Comparison of ENCODE assay signal across 17 cellular contexts in the genomic region with DNA sequence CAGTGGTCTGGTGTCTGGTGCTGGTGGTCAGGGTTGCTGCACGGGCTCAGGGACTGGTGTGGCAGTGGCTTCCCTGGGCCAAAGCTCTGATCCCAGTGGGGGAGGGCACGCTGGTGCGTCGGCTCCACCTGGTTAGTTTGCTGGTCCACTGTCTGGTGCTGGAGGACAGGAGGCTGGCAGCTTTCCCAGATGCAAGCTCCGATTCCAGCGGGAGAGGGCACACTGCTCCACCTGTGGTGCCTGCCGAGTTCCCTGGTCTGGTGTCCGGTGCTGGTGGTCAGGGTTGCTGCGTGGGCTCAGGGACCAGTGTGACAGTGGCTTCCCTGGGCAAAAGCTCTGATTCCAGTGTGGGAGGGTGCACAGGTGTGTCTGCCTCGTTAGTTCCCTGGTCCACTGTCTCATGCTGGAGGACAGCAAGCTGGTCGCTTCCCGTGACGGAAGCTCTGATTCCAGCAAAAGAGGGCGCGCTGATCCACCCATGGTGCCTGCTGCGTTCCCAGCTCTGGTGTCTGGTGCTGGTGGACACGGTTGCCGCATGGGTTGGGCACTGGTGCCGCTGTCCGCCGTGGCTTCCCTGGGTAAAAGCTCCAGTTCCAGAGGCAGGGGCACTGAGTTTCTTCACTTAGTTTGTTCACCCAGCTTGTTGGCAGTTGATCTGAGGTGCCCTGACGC. TPM values are rescaled to one million over a fixed set of nuclear protein-coding genes. Genes with fewer than 3 reads are reported as not detected.
A peak's percentile ranks its signal among the peaks of the same experiment; 100 is the strongest.
DNase-seq lines count a peak whose midpoint lies in the region; ATAC-seq and TF ChIP-seq lines count a peak whose summit lies in the region.
"Had no signal": no experiment of that assay in that cellular context is flagged by ENCODE, and none has a peak within 500 bp of the region (broad histone marks: within the 10 kb centered on the region; RNA-seq: fewer than 3 reads in every experiment).

No MANE protein-coding gene starts in this region.

- TF ChIP-seq CTCF in left ventricle myocardium inferior (IDR thresholded peaks at IDR 0.05; ENCODE audit: borderline replicate concordance) (no peak), stomach (IDR thresholded peaks at IDR 0.05) (no peak), coronary artery (IDR thresholded peaks at IDR 0.05) (no peak)

- no peak overlapping the region for H3K4me3 Mint-ChIP-seq in activated T-cell treated with anti-CD3 and anti-CD28 coated beads, Interleukin-2, amount 50 U/mL, for 72 hours
- H3K4me3 Mint-ChIP-seq: activated naive CD4-positive, alpha-beta T cell treated with anti-CD3 and anti-CD28 coated beads for 36 hours; memory B cell had no signal

- H3K27ac ChIP-seq in left ventricle myocardium inferior (replicated peaks) (no peak overlapping the region), stomach (no peak overlapping the region), coronary artery (no peak overlapping the region)
- H3K27ac ChIP-seq: neutrophil, thoracic aorta had no signal

- no peaks in the 10 kb centered on the region for H3K27me3 ChIP-seq in left ventricle myocardium inferior (ENCODE audit: low read depth)
- H3K27me3 ChIP-seq in stomach, result no peaks in the 10 kb centered on the region
- H3K27me3 ChIP-seq: neutrophil had no signal

- peaks cover 2% of the 10 kb centered on the region for H3K36me3 ChIP-seq in left ventricle myocardium inferior
- peaks cover 0 to 23% (median 17%) of the 10 kb centered on the region in 4 donors for H3K36me3 ChIP-seq in stomach
- H3K36me3 ChIP-seq: thoracic aorta had no signal

- ATAC-seq in activated T-cell treated with anti-CD3 and anti-CD28 coated beads, Interleukin-2, amount 50 U/mL, for 72 hours (replicated peaks in 1 of 2), result no peak
- ATAC-seq in HG02571 (IDR thresholded peaks at IDR 0.05; ENCODE audit: unreplicated experiment), result no peak
- ATAC-seq: esophagus mucosa had no signal

- 69 to 84% (median 81%) methylated on average over 8 to 22 of the region's 22 CpGs for WGBS in stomach, 5 donors

- no peak for DNase-seq in activated T-cell treated with anti-CD3 and anti-CD28 coated beads, Interleukin-2, amount 50 U/mL, for 72 hours
- no peak for DNase-seq in activated T-cell treated with anti-CD3 and anti-CD28 coated beads, Interleukin-2, amount 50 U/mL, for 48 hours
- DNase-seq in SHP77 treated with DMSO at 0.1 percent for 48 hours (lab: John Stamatoyannopoulos, UW) (peak; percentile 1), left ventricle myocardium inferior (peak; percentile 26), stomach (peak; percentile 54), iPS-NIHi7 (ENCODE audit: extremely low spot score) (no peak), coronary artery (ENCODE audit: low spot score) (no peak)
- DNase-seq: activated naive CD4-positive, alpha-beta T cell treated with anti-CD3 and anti-CD28 coated beads for 36 hours; Caco-2; central memory CD4-positive, alpha-beta T cell; NCI-H510A; T1000 had no signal

- TF ChIP-seq POLR2A in stomach (IDR thresholded peaks at IDR 0.05), result no peak

- no peak for TF ChIP-seq EP300 in stomach (IDR thresholded peaks at IDR 0.05)

- intact Hi-C loops in left ventricle myocardium inferior (cut with micrococcal nuclease) (no loop called here), stomach (cut with DNase I; ENCODE audit: low total_unique reads) (no loop called here)

- peak overlapping the region; percentile 85 for H3K27ac Mint-ChIP-seq in activated T-cell treated with anti-CD3 and anti-CD28 coated beads, Interleukin-2, amount 50 U/mL, for 72 hours
- H3K27ac Mint-ChIP-seq: activated naive CD4-positive, alpha-beta T cell treated with anti-CD3 and anti-CD28 coated beads for 36 hours; memory B cell had no signal

- H3K9me3 Mint-ChIP-seq in activated T-cell treated with anti-CD3 and anti-CD28 coated beads, Interleukin-2, amount 50 U/mL, for 72 hours, result no peaks in the 10 kb centered on the region
- H3K9me3 Mint-ChIP-seq: activated naive CD4-positive, alpha-beta T cell treated with anti-CD3 and anti-CD28 coated beads for 36 hours; memory B cell had no signal

- H3K4me3 ChIP-seq in left ventricle myocardium inferior (no peak overlapping the region), stomach (no peak overlapping the region), coronary artery (no peak overlapping the region)
- H3K4me3 ChIP-seq: thoracic aorta had no signal

- no peaks in the 10 kb centered on the region for H3K9me3 ChIP-seq in left ventricle myocardium inferior (replicated peaks)
- no peaks in the 10 kb centered on the region for H3K9me3 ChIP-seq in stomach
- H3K9me3 ChIP-seq: Caco-2, neutrophil, thoracic aorta had no signal

- H3K4me1 ChIP-seq in left ventricle myocardium inferior (peaks cover 29% of the 10 kb centered on the region), stomach (peaks cover 0 to 37% (median 20%) of the 10 kb centered on the region in 4 donors)
- H3K4me1 ChIP-seq: Caco-2 had no signal

- peaks cover 6% of the 10 kb centered on the region for H3K27me3 Mint-ChIP-seq in activated T-cell treated with anti-CD3 and anti-CD28 coated beads, Interleukin-2, amount 50 U/mL, for 72 hours (ENCODE audit: low read depth)
- H3K27me3 Mint-ChIP-seq: memory B cell had no signal

- H3K4me1 Mint-ChIP-seq in activated T-cell treated with anti-CD3 and anti-CD28 coated beads, Interleukin-2, amount 50 U/mL, for 72 hours (ENCODE audit: low read depth), result peaks cover 43% of the 10 kb centered on the region

- peaks cover 2 to 14% of the 10 kb centered on the region in 2 donors for H3K36me3 Mint-ChIP-seq in activated T-cell treated with anti-CD3 and anti-CD28 coated beads, Interleukin-2, amount 50 U/mL, for 72 hours (ENCODE audit: insufficient read depth in 2 of 2)

RNA-seq across cellular contexts. Expression of a gene that starts 5.8 kb away (rescaled TPM):
- total RNA-seq in activated T-cell treated with anti-CD3 and anti-CD28 coated beads, Interleukin-2, amount 50 U/mL, for 72 hours, result 10 to 100 TPM; 29.3 to 30.6 TPM
- total RNA-seq in left ventricle myocardium inferior (26.0 TPM), stomach (10 to 100 TPM in 3 of 5 donors, under 1 TPM in 2; 0.29 to 35.8 (median 12.1) TPM)
- 1 to 10 TPM; 5.6 to 6.8 (median 6.1) TPM for polyA plus RNA-seq in stomach

Comparison
In these comparisons a context has a peak if more than half of its experiments do, and no peak if none do; other contexts are left out.
1. DNase-seq: peak in SHP77 treated with DMSO at 0.1 percent for 48 hours (single experiment), left ventricle myocardium inferior (single experiment) and stomach (single experiment); none in activated T-cell treated with anti-CD3 and anti-CD28 coated beads, Interleukin-2, amount 50 U/mL, for 72 hours (0 of 2), activated T-cell treated with anti-CD3 and anti-CD28 coated beads, Interleukin-2, amount 50 U/mL, for 48 hours (0 of 2), iPS-NIHi7 (single experiment) and coronary artery (single experiment).